8 cellular contexts compared by ENCODE assay signal in the genomic region with DNA sequence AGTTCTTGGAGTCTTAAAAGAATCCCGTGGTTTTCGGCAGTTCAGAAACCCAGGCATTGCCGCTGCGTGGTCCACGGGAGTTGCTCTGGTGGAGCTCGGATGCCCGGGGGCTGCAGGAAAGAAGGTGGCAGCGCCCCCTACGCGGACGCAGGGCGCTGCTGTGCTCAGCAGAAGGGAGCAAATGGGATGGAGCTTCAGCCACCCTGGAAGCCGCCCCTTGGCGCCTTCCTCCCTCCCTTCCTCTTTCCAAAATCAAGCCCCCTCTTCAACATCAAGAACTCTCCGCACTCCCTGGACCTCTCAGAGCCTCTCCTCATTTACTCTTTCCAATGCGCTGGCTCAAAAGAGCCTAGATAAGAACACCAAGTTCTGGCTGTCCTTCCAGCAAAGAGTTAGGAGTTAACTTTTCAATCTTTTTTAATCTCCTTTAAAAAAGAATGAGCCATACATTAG. TPM values are rescaled to one million over a fixed set of nuclear protein-coding genes. Genes with fewer than 3 reads are reported as not detected.
DNase-seq lines count a peak whose midpoint lies in the region; ATAC-seq and TF ChIP-seq lines count a peak whose summit lies in the region.

No MANE protein-coding gene starts in this region.

- intact Hi-C loops in natural killer cell (cut with micrococcal nuclease) = no loop called here
- intact Hi-C loops in activated T-helper 2 cell treated with anti-CD3 and anti-CD28 coated beads, Interferon-gamma antibody, Interleukin-2, Interleukin-4, amounts not matched to agents 10 μg/mL and 5 μg/mL and 100 μg/mL, durations not matched to agents 14 hours and 24 hours and 36 hours (cut with micrococcal nuclease) = no loop called here

- peaks cover 0 to 4% of the 10 kb centered on the region in 2 donors for H3K4me1 Mint-ChIP-seq in natural killer cell
- no peaks in the 10 kb centered on the region for H3K4me1 Mint-ChIP-seq in natural killer cell treated with Interleukin-12 subunit alpha and Interleukin-12 subunit beta and Interleukin-15 and Interleukin-18, amount 100 ng/mL, for 72 hours (ENCODE audit: low read depth in 2 of 2)
- no peaks in the 10 kb centered on the region for H3K4me1 Mint-ChIP-seq in activated T-helper 2 cell treated with anti-CD3 and anti-CD28 coated beads, Interferon-gamma antibody, Interleukin-2, Interleukin-4, amounts not matched to agents 10 μg/mL and 5 μg/mL and 100 μg/mL, durations not matched to agents 14 hours and 24 hours and 36 hours (ENCODE audit: low read depth)

- H3K27ac Mint-ChIP-seq in natural killer cell = no peak overlapping the region
- H3K27ac Mint-ChIP-seq in natural killer cell treated with Interleukin-12 subunit alpha and Interleukin-12 subunit beta and Interleukin-15 and Interleukin-18, amount 100 ng/mL, for 72 hours = no peak overlapping the region
- H3K27ac Mint-ChIP-seq in activated T-helper 2 cell treated with anti-CD3 and anti-CD28 coated beads, Interferon-gamma antibody, Interleukin-2, Interleukin-4, amounts not matched to agents 10 μg/mL and 5 μg/mL and 100 μg/mL, durations not matched to agents 14 hours and 24 hours and 36 hours = no peak overlapping the region

- ATAC-seq in natural killer cell (no peak), HG03457 (IDR thresholded peaks at IDR 0.05; ENCODE audit: unreplicated experiment) (no peak)
- ATAC-seq in natural killer cell treated with Interleukin-12 subunit alpha and Interleukin-12 subunit beta and Interleukin-15 and Interleukin-18, amount 100 ng/mL, for 72 hours = no peak

- H3K36me3 Mint-ChIP-seq in natural killer cell = no peaks in the 10 kb centered on the region
- no peaks in the 10 kb centered on the region for H3K36me3 Mint-ChIP-seq in natural killer cell treated with Interleukin-12 subunit alpha and Interleukin-12 subunit beta and Interleukin-15 and Interleukin-18, amount 100 ng/mL, for 72 hours
- no peaks in the 10 kb centered on the region for H3K36me3 Mint-ChIP-seq in activated T-helper 2 cell treated with anti-CD3 and anti-CD28 coated beads, Interferon-gamma antibody, Interleukin-2, Interleukin-4, amounts not matched to agents 10 μg/mL and 5 μg/mL and 100 μg/mL, durations not matched to agents 14 hours and 24 hours and 36 hours (ENCODE audit: low read depth)

- no peaks in the 10 kb centered on the region for H3K9me3 Mint-ChIP-seq in natural killer cell
- H3K9me3 Mint-ChIP-seq in natural killer cell treated with Interleukin-12 subunit alpha and Interleukin-12 subunit beta and Interleukin-15 and Interleukin-18, amount 100 ng/mL, for 72 hours = no peaks in the 10 kb centered on the region
- H3K9me3 Mint-ChIP-seq in activated T-helper 2 cell treated with anti-CD3 and anti-CD28 coated beads, Interferon-gamma antibody, Interleukin-2, Interleukin-4, amounts not matched to agents 10 μg/mL and 5 μg/mL and 100 μg/mL, durations not matched to agents 14 hours and 24 hours and 36 hours = no peaks in the 10 kb centered on the region

- H3K4me3 Mint-ChIP-seq in natural killer cell = peak overlapping the region; percentile 75
- no peak overlapping the region for H3K4me3 Mint-ChIP-seq in natural killer cell treated with Interleukin-12 subunit alpha and Interleukin-12 subunit beta and Interleukin-15 and Interleukin-18, amount 100 ng/mL, for 72 hours
- no peak overlapping the region for H3K4me3 Mint-ChIP-seq in activated T-helper 2 cell treated with anti-CD3 and anti-CD28 coated beads, Interferon-gamma antibody, Interleukin-2, Interleukin-4, amounts not matched to agents 10 μg/mL and 5 μg/mL and 100 μg/mL, durations not matched to agents 14 hours and 24 hours and 36 hours (ENCODE audit: low read depth)

- DNase-seq in natural killer cell (no peak), iPS-NIHi7 (ENCODE audit: extremely low spot score) (peak; percentile 57), NCI-H2107 treated with DMSO at 0.1 percent for 48 hours (lab: John Stamatoyannopoulos, UW; ENCODE audit: unreplicated experiment) (no peak)
- DNase-seq in natural killer cell treated with Interleukin-12 subunit alpha and Interleukin-12 subunit beta and Interleukin-15 and Interleukin-18, amount 100 ng/mL, for 72 hours (ENCODE audit: low spot score) = no peak
- peak; percentile 19 to 28 for DNase-seq in activated T-cell treated with anti-CD3 and anti-CD28 coated beads, Interleukin-2, amount 50 U/mL, for 48 hours
- peak; percentile 27 for DNase-seq in stimulated activated CD8-positive, alpha-beta memory T cell treated with anti-CD3 and anti-CD28 coated beads, Interleukin-4, amount 100 ng/mL, for 48 hours
- no peak for DNase-seq in activated T-helper 2 cell treated with anti-CD3 and anti-CD28 coated beads, Interferon-gamma antibody, Interleukin-2, Interleukin-4, amounts not matched to agents 10 μg/mL and 5 μg/mL and 100 μg/mL, durations not matched to agents 14 hours and 24 hours and 36 hours (ENCODE audit: low spot score)

- no peak for TF ChIP-seq CTCF in natural killer cell (IDR thresholded peaks at IDR 0.05)

- peaks cover 54 to 81% of the 10 kb centered on the region in 2 donors for H3K27me3 Mint-ChIP-seq in natural killer cell (ENCODE audit: low read depth in 2 of 2)
- H3K27me3 Mint-ChIP-seq in natural killer cell treated with Interleukin-12 subunit alpha and Interleukin-12 subunit beta and Interleukin-15 and Interleukin-18, amount 100 ng/mL, for 72 hours = peaks cover 42 to 62% of the 10 kb centered on the region in 2 donors
- peaks cover 57% of the 10 kb centered on the region for H3K27me3 Mint-ChIP-seq in activated T-helper 2 cell treated with anti-CD3 and anti-CD28 coated beads, Interferon-gamma antibody, Interleukin-2, Interleukin-4, amounts not matched to agents 10 μg/mL and 5 μg/mL and 100 μg/mL, durations not matched to agents 14 hours and 24 hours and 36 hours (ENCODE audit: low read depth)

RNA-seq across cellular contexts. Expression of a gene that starts 0.9 kb away (rescaled TPM):
- total RNA-seq in natural killer cell = 1 to 10 TPM; 3.1 to 5.4 (median 3.7) TPM
- 1 to 10 TPM; 1.2 TPM for total RNA-seq in natural killer cell treated with Interleukin-12 subunit alpha and Interleukin-12 subunit beta and Interleukin-15 and Interleukin-18, amount 100 ng/mL, for 72 hours
- 0.09 and 0.25 TPM in 2 replicates for total RNA-seq in activated T-helper 2 cell treated with anti-CD3 and anti-CD28 coated beads, Interferon-gamma antibody, Interleukin-2, Interleukin-4, amounts not matched to agents 10 μg/mL and 5 μg/mL and 100 μg/mL, durations not matched to agents 14 hours and 24 hours and 36 hours

Comparison
In these comparisons a context has a peak if more than half of its experiments do, and no peak if none do; other contexts are left out.
1. DNase-seq: peak in activated T-cell treated with anti-CD3 and anti-CD28 coated beads, Interleukin-2, amount 50 U/mL, for 48 hours (2 of 2), iPS-NIHi7 (single experiment) and stimulated activated CD8-positive, alpha-beta memory T cell treated with anti-CD3 and anti-CD28 coated beads, Interleukin-4, amount 100 ng/mL, for 48 hours (single experiment); none in natural killer cell (single experiment), natural killer cell treated with Interleukin-12 subunit alpha and Interleukin-12 subunit beta and Interleukin-15 and Interleukin-18, amount 100 ng/mL, for 72 hours (single experiment), activated T-helper 2 cell treated with anti-CD3 and anti-CD28 coated beads, Interferon-gamma antibody, Interleukin-2, Interleukin-4, amounts not matched to agents 10 μg/mL and 5 μg/mL and 100 μg/mL, durations not matched to agents 14 hours and 24 hours and 36 hours (single experiment) and NCI-H2107 treated with DMSO at 0.1 percent for 48 hours (single experiment).